In genomic region chr3:101791778-101792177, GRCh38 we compare ENCODE assay signal across 11 cellular contexts.
A peak's percentile ranks its signal among the peaks of the same experiment; 100 is the strongest.
DNase-seq lines count a peak whose midpoint lies in the region; ATAC-seq, FAIRE-seq and TF ChIP-seq lines count a peak whose summit lies in the region.
"Had no signal": no experiment of that assay in that cellular context is flagged by ENCODE, and none has a peak within 500 bp of the region (broad histone marks: within the 10 kb centered on the region; RNA-seq: fewer than 3 reads in every experiment).

No MANE protein-coding gene starts in this region.

- DNase-seq in CD1c-positive myeloid dendritic cell (ENCODE audit: extremely low spot score) (peak; percentile 29), D721Med (ENCODE audit: insufficient read length, low spot score) (no peak), hepatic stellate cell (ENCODE audit: low spot score) (no peak), EL (no peak), SIG-M5 (lab: John Stamatoyannopoulos, UW) (no peak)
- DNase-seq: C1 segment of cervical spinal cord, NCI-H1105 had no signal

- ATAC-seq in GM18909 (IDR thresholded peaks at IDR 0.05; ENCODE audit: poor library complexity, unreplicated experiment) (peak; percentile 99), HG02759 (IDR thresholded peaks at IDR 0.05; ENCODE audit: unreplicated experiment) (peak; percentile 98), HG03565 (IDR thresholded peaks at IDR 0.05; ENCODE audit: unreplicated experiment) (peak; percentile 98)

- no peak for TF ChIP-seq CTCF in D721Med (IDR thresholded peaks at IDR 0.05; ENCODE audit: insufficient read depth, missing control alignments)

- FAIRE-seq in D721Med (lab: Jason Lieb, UNC): no peak
- FAIRE-seq: urothelium cell line had no signal
